In genomic region chr2:44496130-44496529, GRCh38 we compare ENCODE assay signal across 1 cellular context.
TF ChIP-seq lines count a peak whose summit lies in the region.

No MANE protein-coding gene starts in this region.

TF ChIP-seq in HepG2, 621 proteins besides CTCF, POLR2A, EP300 and RAD21 (continued from another document):
- TF ChIP-seq ZBTB8A (CRISPR knock-in tag; IDR thresholded peaks at IDR 0.05; ENCODE audit: borderline replicate concordance, low read depth) (no peak), IRF2 (CRISPR knock-in tag; IDR thresholded peaks at IDR 0.05) (no peak), ZNF781 (CRISPR knock-in tag; IDR thresholded peaks at IDR 0.05; ENCODE audit: borderline replicate concordance, not compliant biosample characterization) (no peak), FOXK1 (CRISPR knock-in tag; IDR thresholded peaks at IDR 0.05; ENCODE audit: borderline replicate concordance, low read depth) (no peak), TERF1 (CRISPR knock-in tag; IDR thresholded peaks at IDR 0.05) (no peak), ZNF549 (CRISPR knock-in tag; IDR thresholded peaks at IDR 0.05) (no peak), CENPBD1 (CRISPR knock-in tag; IDR thresholded peaks at IDR 0.05; ENCODE audit: borderline replicate concordance, low read depth) (no peak), CEBPG (CRISPR knock-in tag; IDR thresholded peaks at IDR 0.05) (peak; percentile 75), ZNF225 (CRISPR knock-in tag; IDR thresholded peaks at IDR 0.05) (no peak), ZNF431 (CRISPR knock-in tag; IDR thresholded peaks at IDR 0.05; ENCODE audit: borderline replicate concordance, low read depth) (no peak), AGO1 (IDR thresholded peaks at IDR 0.05; ENCODE audit: low read depth, low read length, poor library complexity, severe bottlenecking) (no peak), MATR3 (CRISPR knock-in tag; IDR thresholded peaks at IDR 0.05) (no peak), FOXA3 (CRISPR knock-in tag; IDR thresholded peaks at IDR 0.05) (0 out of 2 replicates have a peak, but pooled peaks have one; percentile 19), PHB2 (IDR thresholded peaks at IDR 0.05; ENCODE audit: partially characterized antibody) (no peak), STAT5B (CRISPR knock-in tag; IDR thresholded peaks at IDR 0.05) (no peak), ZNF337 (CRISPR knock-in tag; IDR thresholded peaks at IDR 0.05; ENCODE audit: borderline replicate concordance, low read depth) (no peak), NCOR1 (IDR thresholded peaks at IDR 0.05; ENCODE audit: borderline replicate concordance, low read length) (no peak), TFAP4 (IDR thresholded peaks at IDR 0.05; ENCODE audit: borderline replicate concordance, low read depth) (peak; percentile 70; the same call in 1 of the 2 replicates), SIX1 (CRISPR knock-in tag; IDR thresholded peaks at IDR 0.05; ENCODE audit: borderline replicate concordance) (no peak), SOX5 (CRISPR knock-in tag; IDR thresholded peaks at IDR 0.05; ENCODE audit: borderline replicate concordance) (0 out of 2 replicates have a peak, but pooled peaks have one; percentile 15), ZSCAN20 (CRISPR knock-in tag; IDR thresholded peaks at IDR 0.05; ENCODE audit: borderline replicate concordance) (no peak), ZNF792 (CRISPR knock-in tag; IDR thresholded peaks at IDR 0.05) (no peak), SOX13 (IDR thresholded peaks at IDR 0.05) (no peak), SOX13 (CRISPR knock-in tag; conservative IDR thresholded peaks at IDR 0.05 in 1 of 2, IDR thresholded peaks at IDR 0.05 in 1 of 2) (peak in 1 of 2 experiments; percentile 35; a peak in 1 of 4 replicates), TFE3 (CRISPR knock-in tag; IDR thresholded peaks at IDR 0.05) (no peak), ZNF138 (CRISPR knock-in tag; IDR thresholded peaks at IDR 0.05; ENCODE audit: low read depth) (no peak), ATF6 (CRISPR knock-in tag; conservative IDR thresholded peaks at IDR 0.05) (no peak), CEBPB (IDR thresholded peaks at IDR 0.05; ENCODE audit: borderline replicate concordance, low read depth, low read length) (peak; percentile 86; the same call in 1 of the 2 replicates), CHD4 (IDR thresholded peaks at IDR 0.05; ENCODE audit: borderline replicate concordance, low read length) (no peak), ZNF687 (CRISPR knock-in tag; IDR thresholded peaks at IDR 0.05) (no peak), NR0B2 (CRISPR knock-in tag; IDR thresholded peaks at IDR 0.05) (no peak), ZNF576 (CRISPR knock-in tag; IDR thresholded peaks at IDR 0.05) (no peak), ARHGAP35 (CRISPR knock-in tag; IDR thresholded peaks at IDR 0.05; ENCODE audit: borderline replicate concordance) (no peak)
TF ChIP-seq in HepG2: peak in this region for 8.
